In the genomic region with DNA sequence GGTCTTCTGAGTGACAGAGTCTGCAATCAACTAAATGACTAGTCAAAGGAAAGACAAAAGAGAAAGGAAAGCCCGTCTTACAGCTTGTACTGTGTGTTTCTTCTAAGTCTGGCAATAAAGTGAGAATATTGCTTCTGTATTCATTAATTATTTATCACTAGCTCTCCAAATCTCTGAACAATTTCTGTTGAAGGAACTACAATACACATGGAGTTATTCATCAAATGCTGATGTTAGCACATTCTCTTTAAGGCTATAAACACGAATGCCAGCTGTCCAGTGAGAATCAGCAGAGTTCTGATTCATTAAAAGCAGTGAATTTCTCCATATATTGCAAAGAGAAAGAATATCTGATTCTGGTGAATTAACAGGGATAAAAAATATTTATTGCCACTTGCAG, we compare ENCODE assay signal across 25 cellular contexts.
"Had no signal": no experiment of that assay in that cellular context is flagged by ENCODE, and none has a peak within 500 bp of the region (broad histone marks: within the 10 kb centered on the region; RNA-seq: fewer than 3 reads in every experiment).

No MANE protein-coding gene starts in this region.

- H3K4me1 ChIP-seq: left ventricle myocardium inferior, prostate gland, sigmoid colon, tibial nerve, uterus had no signal

- H3K27me3 Mint-ChIP-seq: naive B cell; stimulated activated memory B cell treated with anti-CD40 and anti-IgM and Interleukin-4, amounts not matched to agents 10 μg/mL and 1 μg/mL and 100 μg/mL, for 72 hours; type B pancreatic cell had no signal

- H3K27me3 ChIP-seq: hepatocyte, ovary, sigmoid colon, tibial nerve had no signal

- FAIRE-seq: small intestine had no signal

- H3K27ac ChIP-seq: hepatocyte, left ventricle myocardium inferior, ovary, prostate gland, sigmoid colon, tibial nerve, uterus had no signal

- H3K4me1 Mint-ChIP-seq: naive B cell; natural killer cell; nephron progenitor cell; stimulated activated memory B cell treated with anti-CD40 and anti-IgM and Interleukin-4, amounts not matched to agents 10 μg/mL and 1 μg/mL and 100 μg/mL, for 72 hours; stimulated activated naive CD8-positive, alpha-beta T cell treated with anti-CD3 and anti-CD28 coated beads, Interleukin-15, amount 100 ng/mL, for 72 hours had no signal

- H2AFZ ChIP-seq: hepatocyte had no signal

- H3K79me2 ChIP-seq: hepatocyte had no signal

- H3K4me3 ChIP-seq: hepatocyte, left ventricle myocardium inferior, lung, ovary, prostate gland, sigmoid colon, tibial nerve, uterus had no signal

- H3K4me2 ChIP-seq: hepatocyte had no signal

- DNase-seq: islet precursor cell; left ventricle myocardium inferior; mesendoderm; naive B cell; natural killer cell; nephron progenitor cell; ovary; right cardiac atrium; sigmoid colon; small intestine; stimulated activated CD4-positive, alpha-beta T cell treated with anti-CD3 and anti-CD28 coated beads, Interleukin-1b, Interleukin-23, amount 100 ng/mL, for 48 hours; stimulated activated CD4-positive, alpha-beta T cell treated with anti-CD3 and anti-CD28 coated beads, Interleukin-2, amount 100 ng/mL, for 48 hours; stimulated activated CD4-positive, alpha-beta T cell treated with anti-CD3 and anti-CD28 coated beads, Interleukin-4, amount 100 ng/mL, for 4 hours; stimulated activated CD8-positive, alpha-beta memory T cell treated with anti-CD3 and anti-CD28 coated beads, Interleukin-4, amount 100 ng/mL, for 48 hours; stimulated activated naive CD4-positive, alpha-beta T cell treated with Interleukin-2 at 50 U/mL for 16 hours; stimulated activated naive CD8-positive, alpha-beta T cell treated with anti-CD3 and anti-CD28 coated beads, Interleukin-15, amount 100 ng/mL, for 72 hours; substantia nigra; uterus had no signal

- H3K4me3 Mint-ChIP-seq: mesothelial cell of epicardium; naive B cell; natural killer cell; nephron progenitor cell; stimulated activated memory B cell treated with anti-CD40 and anti-IgM and Interleukin-4, amounts not matched to agents 10 μg/mL and 1 μg/mL and 100 μg/mL, for 72 hours; stimulated activated naive CD8-positive, alpha-beta T cell treated with anti-CD3 and anti-CD28 coated beads, Interleukin-15, amount 100 ng/mL, for 72 hours; type B pancreatic cell had no signal

- ATAC-seq: natural killer cell; right cardiac atrium; stimulated activated memory B cell treated with anti-CD40 and anti-IgM and Interleukin-4, amounts not matched to agents 10 μg/mL and 1 μg/mL and 100 μg/mL, for 72 hours; stimulated activated naive CD8-positive, alpha-beta T cell treated with anti-CD3 and anti-CD28 coated beads, Interleukin-15, amount 100 ng/mL, for 72 hours had no signal

- H3K27ac Mint-ChIP-seq: mesothelial cell of epicardium; naive B cell; natural killer cell; nephron progenitor cell; stimulated activated memory B cell treated with anti-CD40 and anti-IgM and Interleukin-4, amounts not matched to agents 10 μg/mL and 1 μg/mL and 100 μg/mL, for 72 hours; stimulated activated naive CD8-positive, alpha-beta T cell treated with anti-CD3 and anti-CD28 coated beads, Interleukin-15, amount 100 ng/mL, for 72 hours; type B pancreatic cell had no signal

- H3K36me3 ChIP-seq: left ventricle myocardium inferior, ovary, prostate gland, sigmoid colon, tibial nerve, uterus had no signal

- H3K9me3 ChIP-seq: left ventricle myocardium inferior, ovary, prostate gland, sigmoid colon, tibial nerve, uterus had no signal

- H3K9me3 Mint-ChIP-seq: mesothelial cell of epicardium; natural killer cell; nephron progenitor cell; stimulated activated memory B cell treated with anti-CD40 and anti-IgM and Interleukin-4, amounts not matched to agents 10 μg/mL and 1 μg/mL and 100 μg/mL, for 72 hours; stimulated activated naive CD8-positive, alpha-beta T cell treated with anti-CD3 and anti-CD28 coated beads, Interleukin-15, amount 100 ng/mL, for 72 hours; type B pancreatic cell had no signal

- H3K36me3 Mint-ChIP-seq: mesothelial cell of epicardium; naive B cell; natural killer cell; stimulated activated memory B cell treated with anti-CD40 and anti-IgM and Interleukin-4, amounts not matched to agents 10 μg/mL and 1 μg/mL and 100 μg/mL, for 72 hours; type B pancreatic cell had no signal
